In the genomic region with DNA sequence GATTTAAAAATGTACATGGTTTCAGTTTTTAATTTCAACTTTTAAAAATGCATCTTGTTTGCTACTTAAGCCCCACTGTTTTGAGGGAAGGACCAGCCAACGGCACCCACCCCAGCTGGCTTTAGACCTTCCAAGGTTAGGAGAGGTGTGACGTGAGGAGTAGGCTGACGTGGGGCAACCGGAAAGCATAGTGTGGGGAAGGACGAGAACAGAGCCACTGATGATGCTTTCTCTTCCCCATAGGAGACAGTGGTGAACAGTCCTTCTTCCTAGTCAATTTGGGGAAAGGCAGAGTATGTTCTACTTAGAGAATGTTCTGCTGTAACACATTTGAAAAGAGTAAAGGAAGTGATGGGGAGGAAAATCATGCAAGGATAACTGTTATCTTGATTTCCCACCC, we compare ENCODE assay signal across 1 cellular context.
TF ChIP-seq lines count a peak whose summit lies in the region.

No MANE protein-coding gene starts in this region.

TF ChIP-seq in IMR-90, 13 proteins besides CTCF, POLR2A, EP300 and RAD21:
- TF ChIP-seq SMC3 (IDR thresholded peaks at IDR 0.05; ENCODE audit: low read depth, low read length) (no peak), RCOR1 (IDR thresholded peaks at IDR 0.05; ENCODE audit: insufficient replicate concordance, low read length) (no peak), RFX5 (IDR thresholded peaks at IDR 0.05; ENCODE audit: low read depth, low read length) (no peak), CEBPB (IDR thresholded peaks at IDR 0.05; ENCODE audit: low read depth, low read length) (no peak)
- TF ChIP-seq, protein P1, sequence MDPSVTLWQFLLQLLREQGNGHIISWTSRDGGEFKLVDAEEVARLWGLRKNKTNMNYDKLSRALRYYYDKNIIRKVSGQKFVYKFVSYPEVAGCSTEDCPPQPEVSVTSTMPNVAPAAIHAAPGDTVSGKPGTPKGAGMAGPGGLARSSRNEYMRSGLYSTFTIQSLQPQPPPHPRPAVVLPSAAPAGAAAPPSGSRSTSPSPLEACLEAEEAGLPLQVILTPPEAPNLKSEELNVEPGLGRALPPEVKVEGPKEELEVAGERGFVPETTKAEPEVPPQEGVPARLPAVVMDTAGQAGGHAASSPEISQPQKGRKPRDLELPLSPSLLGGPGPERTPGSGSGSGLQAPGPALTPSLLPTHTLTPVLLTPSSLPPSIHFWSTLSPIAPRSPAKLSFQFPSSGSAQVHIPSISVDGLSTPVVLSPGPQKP (IDR thresholded peaks at IDR 0.05; ENCODE audit: borderline replicate concordance, low read depth, low read length): no peak
TF ChIP-seq in IMR-90: peak in this region for 0.
